In the genomic region with DNA sequence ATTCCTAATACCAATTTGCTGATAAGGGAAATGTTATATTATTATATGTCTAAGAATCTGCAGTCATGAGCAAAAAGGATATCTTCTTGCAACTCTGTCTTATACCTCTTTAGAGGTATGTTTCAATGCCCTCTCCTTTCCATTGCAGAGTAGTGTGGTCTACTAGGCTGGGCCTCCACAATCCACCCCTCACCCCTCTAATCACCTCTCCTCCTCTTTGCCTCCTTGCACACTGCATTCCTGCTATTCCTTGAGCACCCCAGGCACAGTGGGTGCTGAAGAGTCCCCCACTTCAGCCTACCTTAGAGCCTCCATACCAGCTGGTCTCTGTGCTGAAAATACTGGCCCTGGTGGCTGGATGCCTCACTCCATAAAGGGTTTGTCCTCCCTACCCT, we compare ENCODE assay signal across 10 cellular contexts. TPM values are rescaled to one million over a fixed set of nuclear protein-coding genes. Genes with fewer than 3 reads are reported as not detected.
DNase-seq lines count a peak whose midpoint lies in the region; ATAC-seq and TF ChIP-seq lines count a peak whose summit lies in the region.
"Had no signal": no experiment of that assay in that cellular context is flagged by ENCODE, and none has a peak within 500 bp of the region (broad histone marks: within the 10 kb centered on the region; RNA-seq: fewer than 3 reads in every experiment).

No MANE protein-coding gene starts in this region.

- H3K4me1 Mint-ChIP-seq in T-helper 1 cell treated with Interleukin-12 subunit alpha and Interleukin-12 subunit beta and Interleukin-4 antibody, amounts not matched to agents 30 μg/mL and 1 μg/mL, for 36 hours (ENCODE audit: low read depth), result peaks cover 54% of the 10 kb centered on the region
- peaks cover 30% of the 10 kb centered on the region for H3K4me1 Mint-ChIP-seq in activated T-helper 17 cell treated with anti-CD3 and anti-CD28 coated beads, Interleukin-2, amount 50 U/mL, for 72 hours
- peaks cover 45% of the 10 kb centered on the region for H3K4me1 Mint-ChIP-seq in stimulated activated naive CD8-positive, alpha-beta T cell treated with anti-CD3 and anti-CD28 coated beads, Interleukin-15, Interleukin-2, amounts not matched to agents 100 ng/mL and 50 ng/mL, for 24 hours (ENCODE audit: low read depth)

- no peak for TF ChIP-seq POLR2A in gastroesophageal sphincter (IDR thresholded peaks at IDR 0.05)

- DNase-seq in T-helper 1 cell (no peak), NCI-H446 (lab: John Stamatoyannopoulos, UW) (no peak)
- DNase-seq in activated CD8-positive, alpha-beta memory T cell treated with anti-CD3 and anti-CD28 coated beads, Interleukin-2, amount 50 U/mL, for 4 hours, result no peak
- DNase-seq: MG63 had no signal

- H3K4me3 ChIP-seq in gastroesophageal sphincter, result no peak overlapping the region
- H3K4me3 ChIP-seq: MG63 had no signal

- TF ChIP-seq CTCF in gastroesophageal sphincter (IDR thresholded peaks at IDR 0.05), result no peak

- ATAC-seq in HG02884 (IDR thresholded peaks at IDR 0.05; ENCODE audit: unreplicated experiment) (peak; percentile 33), gastroesophageal sphincter (no peak)
- peak; percentile 18 for ATAC-seq in activated T-helper 17 cell treated with anti-CD3 and anti-CD28 coated beads, Interleukin-2, amount 50 U/mL, for 72 hours (replicated peaks)

- H3K27ac Mint-ChIP-seq in T-helper 1 cell treated with Interleukin-12 subunit alpha and Interleukin-12 subunit beta and Interleukin-4 antibody, amounts not matched to agents 30 μg/mL and 1 μg/mL, for 36 hours, result peak overlapping the region; percentile 86
- H3K27ac Mint-ChIP-seq in activated T-helper 17 cell treated with anti-CD3 and anti-CD28 coated beads, Interleukin-2, amount 50 U/mL, for 72 hours, result peak overlapping the region; percentile 92
- peak overlapping the region; percentile 90 for H3K27ac Mint-ChIP-seq in stimulated activated naive CD8-positive, alpha-beta T cell treated with anti-CD3 and anti-CD28 coated beads, Interleukin-15, Interleukin-2, amounts not matched to agents 100 ng/mL and 50 ng/mL, for 24 hours

- H3K4me1 ChIP-seq in gastroesophageal sphincter, result peaks cover 0 to 29% (median 3%) of the 10 kb centered on the region in 3 donors

- peaks cover 18% of the 10 kb centered on the region for H3K9me3 Mint-ChIP-seq in T-helper 1 cell treated with Interleukin-12 subunit alpha and Interleukin-12 subunit beta and Interleukin-4 antibody, amounts not matched to agents 30 μg/mL and 1 μg/mL, for 36 hours
- peaks cover 5% of the 10 kb centered on the region for H3K9me3 Mint-ChIP-seq in activated T-helper 17 cell treated with anti-CD3 and anti-CD28 coated beads, Interleukin-2, amount 50 U/mL, for 72 hours
- H3K9me3 Mint-ChIP-seq in stimulated activated naive CD8-positive, alpha-beta T cell treated with anti-CD3 and anti-CD28 coated beads, Interleukin-15, Interleukin-2, amounts not matched to agents 100 ng/mL and 50 ng/mL, for 24 hours, result peaks cover 5% of the 10 kb centered on the region

- peaks cover 27% of the 10 kb centered on the region for H3K27me3 Mint-ChIP-seq in T-helper 1 cell treated with Interleukin-12 subunit alpha and Interleukin-12 subunit beta and Interleukin-4 antibody, amounts not matched to agents 30 μg/mL and 1 μg/mL, for 36 hours (ENCODE audit: low read depth)
- no peaks in the 10 kb centered on the region for H3K27me3 Mint-ChIP-seq in activated T-helper 17 cell treated with anti-CD3 and anti-CD28 coated beads, Interleukin-2, amount 50 U/mL, for 72 hours
- H3K27me3 Mint-ChIP-seq in stimulated activated naive CD8-positive, alpha-beta T cell treated with anti-CD3 and anti-CD28 coated beads, Interleukin-15, Interleukin-2, amounts not matched to agents 100 ng/mL and 50 ng/mL, for 24 hours, result no peaks in the 10 kb centered on the region

- no peaks in the 10 kb centered on the region for H3K27me3 ChIP-seq in gastroesophageal sphincter
- H3K27me3 ChIP-seq: MG63 had no signal

- H3K36me3 ChIP-seq in gastroesophageal sphincter, result peaks cover 0 to 19% of the 10 kb centered on the region in 2 donors
- H3K36me3 ChIP-seq: MG63 had no signal

- no peak for TF ChIP-seq EP300 in gastroesophageal sphincter (IDR thresholded peaks at IDR 0.05)

- H3K36me3 Mint-ChIP-seq in T-helper 1 cell treated with Interleukin-12 subunit alpha and Interleukin-12 subunit beta and Interleukin-4 antibody, amounts not matched to agents 30 μg/mL and 1 μg/mL, for 36 hours (ENCODE audit: low read depth), result peaks cover 42% of the 10 kb centered on the region
- H3K36me3 Mint-ChIP-seq in activated T-helper 17 cell treated with anti-CD3 and anti-CD28 coated beads, Interleukin-2, amount 50 U/mL, for 72 hours (ENCODE audit: low read depth), result peaks cover 16% of the 10 kb centered on the region
- peaks cover 35% of the 10 kb centered on the region for H3K36me3 Mint-ChIP-seq in stimulated activated naive CD8-positive, alpha-beta T cell treated with anti-CD3 and anti-CD28 coated beads, Interleukin-15, Interleukin-2, amounts not matched to agents 100 ng/mL and 50 ng/mL, for 24 hours (ENCODE audit: low read depth)

- H3K4me3 Mint-ChIP-seq in T-helper 1 cell treated with Interleukin-12 subunit alpha and Interleukin-12 subunit beta and Interleukin-4 antibody, amounts not matched to agents 30 μg/mL and 1 μg/mL, for 36 hours, result peak overlapping the region; percentile 55
- peak overlapping the region; percentile 78 for H3K4me3 Mint-ChIP-seq in activated T-helper 17 cell treated with anti-CD3 and anti-CD28 coated beads, Interleukin-2, amount 50 U/mL, for 72 hours
- peak overlapping the region; percentile 70 for H3K4me3 Mint-ChIP-seq in stimulated activated naive CD8-positive, alpha-beta T cell treated with anti-CD3 and anti-CD28 coated beads, Interleukin-15, Interleukin-2, amounts not matched to agents 100 ng/mL and 50 ng/mL, for 24 hours

- peak overlapping the region in 2 of 4 donors; percentile 41 to 63 for H3K27ac ChIP-seq in gastroesophageal sphincter
- H3K27ac ChIP-seq: 22Rv1 had no signal

- H3K9me3 ChIP-seq in gastroesophageal sphincter, result no peaks in the 10 kb centered on the region
- H3K9me3 ChIP-seq: MG63 had no signal

RNA-seq across cellular contexts. Expression of a gene that starts 26.9 kb away (rescaled TPM):
- 1 to 10 TPM; 2.9 to 5.7 TPM for total RNA-seq in activated T-helper 17 cell treated with anti-CD3 and anti-CD28 coated beads, Interleukin-2, amount 50 U/mL, for 72 hours
- total RNA-seq in gastroesophageal sphincter, result 1 to 10 TPM; 2.8 to 3.9 (median 3.5) TPM
